In the genomic region with DNA sequence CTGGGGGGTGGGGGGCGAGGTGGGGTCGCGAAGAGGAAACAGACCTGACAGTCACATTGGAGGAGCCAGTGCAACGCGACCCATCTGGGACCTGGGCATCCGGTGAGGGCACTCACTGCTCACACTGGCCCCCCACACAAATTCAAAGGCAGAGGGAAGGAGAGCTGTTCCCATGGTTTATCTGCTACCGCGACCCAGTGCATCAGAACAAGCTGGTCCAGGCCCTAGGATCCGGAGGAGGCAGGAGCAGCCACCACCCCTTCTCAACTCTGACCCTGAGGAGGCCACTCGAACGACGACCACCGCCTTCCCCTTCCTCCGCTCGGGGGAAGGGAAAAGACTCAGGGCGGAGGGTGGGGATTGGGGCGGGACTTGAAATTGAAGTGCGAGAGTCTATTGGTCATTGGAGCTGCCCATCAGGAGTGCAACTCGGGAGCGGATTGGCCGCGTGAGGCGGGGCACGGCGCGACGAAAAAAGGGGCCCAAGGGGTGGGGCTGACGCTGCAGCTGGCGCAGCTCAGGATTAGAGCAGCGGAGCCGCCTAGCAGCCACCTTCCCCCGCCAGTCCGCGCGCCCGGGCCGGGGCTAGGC, we compare ENCODE assay signal across 8 cellular contexts. TPM values are rescaled to one million over a fixed set of nuclear protein-coding genes. Genes with fewer than 3 reads are reported as not detected.
DNase-seq lines count a peak whose midpoint lies in the region; ATAC-seq, FAIRE-seq and TF ChIP-seq lines count a peak whose summit lies in the region.

TSS of gene CDK5R2 (plus strand) at position 526 of the 591 bp plus-strand sequence. CDS start 155 bp downstream, outside the sequence.

- FAIRE-seq in A549 (lab: Jason Lieb, UNC): no peak
- no peak for FAIRE-seq in keratinocyte (lab: Jason Lieb, UNC)

- POLR2A ChIA-PET in A549 (lab: Yijun Ruan, JAX): interaction anchor here (0.7 to 2.1 kb wide), 2 partner anchors 21 to 50 kb away, joined by 3 to 8 read pairs; no protein-coding TSS in a partner anchor
- POLR2A ChIA-PET in WTC11 (lab: Charles Lee): no interaction called here

- DNase-seq in A549 (ENCODE audit: low read depth in 1 of 2, low spot score in 1 of 2): peak; percentile 88 to 97
- DNase-seq in NCI-H2081 treated with DMSO at 0.1 percent for 48 hours (lab: John Stamatoyannopoulos, UW): peak; percentile 76
- peak; percentile 96 for DNase-seq in WTC11 (ENCODE audit: low spot score)
- DNase-seq in cerebellum (ENCODE audit: low spot score): peak; percentile 99
- DNase-seq in keratinocyte (ENCODE audit: low read depth, low spot score): peak; percentile 23
- DNase-seq in stimulated activated CD4-positive, alpha-beta T cell treated with anti-CD3 and anti-CD28 coated beads, Interleukin-1b, Interleukin-23, amount 100 ng/mL, for 4 hours (ENCODE audit: low read depth in 2 of 2): peak; percentile 37 to 54

- H3K4me3 Mint-ChIP-seq in WTC11: peak within 1 kb of the TSS; percentile 84

- no peaks in the 10 kb centered on the region for H3K36me3 ChIP-seq in keratinocyte (ENCODE audit: control insufficient read depth in 2 of 2, extremely low read depth in 1 of 2, insufficient read depth in 2 of 2, low read length in 2 of 2)

- H3K27me3 ChIP-seq in keratinocyte (ENCODE audit: control insufficient read depth, extremely low read depth, insufficient read depth, low read length): peaks cover 62% of the 10 kb centered on the region

- peaks cover 35% of the 10 kb centered on the region for H3K4me1 ChIP-seq in A549
- peaks cover 8% of the 10 kb centered on the region for H3K4me1 ChIP-seq in keratinocyte (ENCODE audit: control insufficient read depth, extremely low read depth, insufficient read depth, low read length)

- no peaks in the 10 kb centered on the region for H3K36me3 Mint-ChIP-seq in WTC11

- H3K27me3 Mint-ChIP-seq in WTC11 (ENCODE audit: low read depth): peaks cover 95% of the 10 kb centered on the region

- TF ChIP-seq EP300 in A549 (IDR thresholded peaks at IDR 0.05): no peak

- TF ChIP-seq CTCF in A549 (IDR thresholded peaks at IDR 0.05): no peak
- TF ChIP-seq CTCF in WTC11 (IDR thresholded peaks at IDR 0.05): no peak
- TF ChIP-seq CTCF in keratinocyte (optimal IDR thresholded peaks at IDR 0.05 in 1 of 3, IDR thresholded peaks at IDR 0.05 in 1 of 3, conservative IDR thresholded peaks at IDR 0.05 in 1 of 3; ENCODE audit: extremely low read depth in 1 of 3, insufficient read depth in 2 of 3, low read length in 3 of 3): no peak

- ATAC-seq in A549 (peak; percentile 70 to 86), GM18517 (IDR thresholded peaks at IDR 0.05; ENCODE audit: unreplicated experiment) (peak; percentile 82), HG03039 (IDR thresholded peaks at IDR 0.05; ENCODE audit: unreplicated experiment) (peak; percentile 93), WTC11 (peak; percentile 82)

- H3K27ac Mint-ChIP-seq in WTC11: no peak within 1 kb of the TSS

- CTCF ChIA-PET in A549 (lab: Yijun Ruan, JAX) (interaction anchor here (0.7 to 12.4 kb wide), 6 partner anchors 20 to 86 kb away, joined by 3 to 140 read pairs (median 8); no protein-coding TSS in a partner anchor), WTC11 (lab: Charles Lee) (interaction anchor here (0.6 to 8.8 kb wide), 14 partner anchors 16 to 112 kb away, joined by 3 to 116 read pairs (median 4); no protein-coding TSS in a partner anchor)

- no peak within 1 kb of the TSS for H3K9ac ChIP-seq in keratinocyte (ENCODE audit: control insufficient read depth, extremely low read depth, insufficient read depth, low read length)

- H3K4me2 ChIP-seq in A549 (peak within 1 kb of the TSS; percentile 98), keratinocyte (ENCODE audit: control insufficient read depth, extremely low read depth, insufficient read depth, low read depth, low read length) (peak within 1 kb of the TSS; percentile 41)

- H3K9me3 ChIP-seq in A549 (no peaks in the 10 kb centered on the region), keratinocyte (ENCODE audit: control insufficient read depth, low read depth, low read length) (no peaks in the 10 kb centered on the region)

- no peak for TF ChIP-seq RAD21 in A549 (conservative IDR thresholded peaks at IDR 0.05 in 1 of 2, IDR thresholded peaks at IDR 0.05 in 1 of 2)

- H3K79me2 ChIP-seq in keratinocyte (ENCODE audit: control insufficient read depth, insufficient read depth, low read length): no peaks in the 10 kb centered on the region

- peaks cover 8% of the 10 kb centered on the region for H4K20me1 ChIP-seq in keratinocyte (ENCODE audit: control insufficient read depth, extremely low read depth, insufficient read depth, low read length)

- H2AFZ ChIP-seq in keratinocyte (ENCODE audit: control insufficient read depth, low read length): no peak within 1 kb of the TSS

- WGBS in A549 (ENCODE audit: missing lambda C conversion rate): 7% methylated on average over 27 of the region's 37 CpGs

- peak within 1 kb of the TSS; percentile 64 for H3K4me3 ChIP-seq in A549
- H3K4me3 ChIP-seq in keratinocyte (ENCODE audit: control insufficient read depth in 2 of 3, extremely low read depth in 1 of 3, insufficient read depth in 2 of 3, low read depth in 1 of 3, low read length in 3 of 3): peak within 1 kb of the TSS; percentile 37 to 54 (median 37)

- H3K27ac ChIP-seq in A549 (peak within 1 kb of the TSS; percentile 73 to 74), keratinocyte (ENCODE audit: control insufficient read depth, insufficient read depth, low read length) (no peak within 1 kb of the TSS)

- H3K9me1 ChIP-seq in keratinocyte (ENCODE audit: control insufficient read depth, extremely low read depth, insufficient read depth, low read length): no peaks in the 10 kb centered on the region

- TF ChIP-seq POLR2A in A549 (IDR thresholded peaks at IDR 0.05; ENCODE audit: low read length): 0 out of 2 replicates have a peak, but pooled peaks have one; percentile 21

- no peaks in the 10 kb centered on the region for H3K9me3 Mint-ChIP-seq in WTC11

- peaks cover 27% of the 10 kb centered on the region for H3K4me1 Mint-ChIP-seq in WTC11

- dilution Hi-C loops in keratinocyte (cut with MboI; ENCODE audit: extremely low pct_ligation_motif_present, low sequenced_read_pairs): loop anchor here (5.0 kb wide), 1 partner anchor 37 kb away; no protein-coding TSS in a partner anchor

TF ChIP-seq in A549, 52 proteins besides CTCF, POLR2A, EP300 and RAD21 (continues in another document):
- TF ChIP-seq BCL3 (IDR thresholded peaks at IDR 0.05) (no peak), CHD4 (IDR thresholded peaks at IDR 0.05; ENCODE audit: borderline replicate concordance) (no peak), NFE2L2 (conservative IDR thresholded peaks at IDR 0.05; ENCODE audit: low read length) (no peak)
- TF ChIP-seq, protein P1, sequence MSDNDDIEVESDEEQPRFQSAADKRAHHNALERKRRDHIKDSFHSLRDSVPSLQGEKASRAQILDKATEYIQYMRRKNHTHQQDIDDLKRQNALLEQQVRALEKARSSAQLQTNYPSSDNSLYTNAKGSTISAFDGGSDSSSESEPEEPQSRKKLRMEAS (IDR thresholded peaks at IDR 0.05): peak; percentile 10

TF ChIP-seq in WTC11, 78 proteins besides CTCF, POLR2A, EP300 and RAD21 (continues in another document):
- TF ChIP-seq TP53 (CRISPR knock-in tag; IDR thresholded peaks at IDR 0.05): no peak
- peak; percentile 68 for TF ChIP-seq ZNF232 (CRISPR knock-in tag; IDR thresholded peaks at IDR 0.05)
- no peak for TF ChIP-seq RORB (CRISPR knock-in tag; IDR thresholded peaks at IDR 0.05)
- no peak for TF ChIP-seq KAT7 (CRISPR knock-in tag; IDR thresholded peaks at IDR 0.05; ENCODE audit: borderline replicate concordance)
- no peak for TF ChIP-seq CREB1 (CRISPR knock-in tag; IDR thresholded peaks at IDR 0.05)
- TF ChIP-seq, protein P2, sequence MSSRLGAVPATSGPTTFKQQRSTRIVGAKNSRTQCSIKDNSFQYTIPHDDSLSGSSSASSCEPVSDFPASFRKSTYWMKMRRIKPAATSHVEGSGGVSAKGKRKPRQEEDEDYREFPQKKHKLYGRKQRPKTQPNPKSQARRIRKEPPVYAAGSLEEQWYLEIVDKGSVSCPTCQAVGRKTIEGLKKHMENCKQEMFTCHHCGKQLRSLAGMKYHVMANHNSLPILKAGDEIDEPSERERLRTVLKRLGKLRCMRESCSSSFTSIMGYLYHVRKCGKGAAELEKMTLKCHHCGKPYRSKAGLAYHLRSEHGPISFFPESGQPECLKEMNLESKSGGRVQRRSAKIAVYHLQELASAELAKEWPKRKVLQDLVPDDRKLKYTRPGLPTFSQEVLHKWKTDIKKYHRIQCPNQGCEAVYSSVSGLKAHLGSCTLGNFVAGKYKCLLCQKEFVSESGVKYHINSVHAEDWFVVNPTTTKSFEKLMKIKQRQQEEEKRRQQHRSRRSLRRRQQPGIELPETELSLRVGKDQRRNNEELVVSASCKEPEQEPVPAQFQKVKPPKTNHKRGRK (CRISPR knock-in tag; IDR thresholded peaks at IDR 0.05; ENCODE audit: borderline replicate concordance): no peak
- TF ChIP-seq NFYB (CRISPR knock-in tag; conservative IDR thresholded peaks at IDR 0.05; ENCODE audit: low read depth): peak; percentile 62

RNA-seq across cellular contexts. Expression of gene CDK5R2, which starts in this region (rescaled TPM):
- polyA plus RNA-seq in A549 (2011; rRNA removed): 0.77 and 0.94 TPM in 2 replicates
- polyA plus RNA-seq in A549 (2012; cell fraction: cytosol; rRNA removed): 0.58 and 0.79 TPM in 2 replicates
- polyA plus RNA-seq in A549 (2012; cell fraction: nucleus; rRNA removed): 0.47 and 0.72 TPM in 2 replicates
- 0.43 to 0.73 TPM (median 0.63 TPM) in 3 replicates for polyA plus RNA-seq in A549 (2017; fragmentation: RNase III; extraction: RNeasy Plus Mini Kit Qiagen cat#74134 plus additional on column Dnase treatment)
- 1.2 and 1.3 TPM in 2 replicates for polyA minus RNA-seq in A549 (2011; rRNA and poly(A)+ RNA removed)
- total RNA-seq in WTC11 (2021): 0.16 to 0.46 TPM (median 0.26 TPM) in 3 replicates
- total RNA-seq in cerebellum: 4.9 TPM
- 0.03 TPM in 2 of 3 replicates, not detected in the other for polyA plus RNA-seq in keratinocyte
- not detected for polyA plus RNA-seq in keratinocyte (2011; ENCODE audit: low read depth)
- polyA plus RNA-seq in keratinocyte (2011; cell fraction: cytosol; rRNA removed): 0.04 and 0.08 TPM in 2 replicates
- polyA plus RNA-seq in keratinocyte (2011; cell fraction: nucleus; rRNA removed): 0.08 and 0.12 TPM in 2 replicates
- 0.08 TPM in 1 of 2 replicates, not detected in the other for polyA plus RNA-seq in keratinocyte (2012; ENCODE audit: low replicate concordance)
- polyA minus RNA-seq in keratinocyte: 0.30 TPM in 1 of 3 replicates, not detected in the others
- not detected for polyA minus RNA-seq in keratinocyte (2011; cell fraction: cytosol; rRNA and poly(A)+ RNA removed)
- not detected in 2 replicates for polyA minus RNA-seq in keratinocyte (2011; cell fraction: nucleus; rRNA and poly(A)+ RNA removed)

Comparison
In these comparisons a context has a peak if more than half of its experiments do, and no peak if none do; other contexts are left out.
1. Peak in DNase-seq and ATAC-seq in WTC11; RNA of the gene not detected or under 1 TPM.
2. Peak in DNase-seq, H3K4me3 ChIP-seq and H3K4me2 ChIP-seq in keratinocyte; RNA of the gene not detected or under 1 TPM.
3. DNase-seq: peak in every context shown above with its lines; median percentile 99 in cerebellum; 96 in WTC11; 92 in A549; 76 in NCI-H2081 treated with DMSO at 0.1 percent for 48 hours; 46 in stimulated activated CD4-positive, alpha-beta T cell treated with anti-CD3 and anti-CD28 coated beads, Interleukin-1b, Interleukin-23, amount 100 ng/mL, for 4 hours; 23 in keratinocyte.